1 cellular context compared by ENCODE assay signal in genomic region chr14:35299708-35300107, GRCh38.
TF ChIP-seq lines count a peak whose summit lies in the region.

No MANE protein-coding gene starts in this region.

TF ChIP-seq in GM23338, 12 proteins besides CTCF, POLR2A, EP300 and RAD21 (continued from another document):
- TF ChIP-seq ZNF462 (CRISPR knock-in tag; IDR thresholded peaks at IDR 0.05) = no peak
- no peak for TF ChIP-seq ETS1 (IDR thresholded peaks at IDR 0.05)
- TF ChIP-seq POLR2AphosphoS5 (IDR thresholded peaks at IDR 0.05; ENCODE audit: low read depth) = no peak
- no peak for TF ChIP-seq REST (IDR thresholded peaks at IDR 0.05; ENCODE audit: unreplicated experiment)
- TF ChIP-seq STAT1 (IDR thresholded peaks at IDR 0.05; ENCODE audit: unreplicated experiment) = no peak
- TF ChIP-seq CREB1 (CRISPR knock-in tag; IDR thresholded peaks at IDR 0.05; ENCODE audit: low read depth) = no peak
